In genomic region chr14:43548368-43548767, GRCh38 we compare ENCODE assay signal across 19 cellular contexts.
DNase-seq lines count a peak whose midpoint lies in the region; ATAC-seq, FAIRE-seq and TF ChIP-seq lines count a peak whose summit lies in the region.
"Had no signal": no experiment of that assay in that cellular context is flagged by ENCODE, and none has a peak within 500 bp of the region (broad histone marks: within the 10 kb centered on the region; RNA-seq: fewer than 3 reads in every experiment).

No MANE protein-coding gene starts in this region.

- H3K9me2 ChIP-seq in Karpas-422 (replicated peaks; ENCODE audit: insufficient read depth, low read length): no peaks in the 10 kb centered on the region

- no peaks in the 10 kb centered on the region for H3K9me3 Mint-ChIP-seq in H9

- no peaks in the 10 kb centered on the region for H3K27me3 Mint-ChIP-seq in H9 (ENCODE audit: low read depth)
- H3K27me3 Mint-ChIP-seq: B cell; CD4-positive, CD25-positive, alpha-beta regulatory T cell had no signal

- H3K4me3 ChIP-seq in Karpas-422 (ENCODE audit: low read length) (no peak overlapping the region), H1 (ENCODE audit: extremely low read depth in 1 of 4, insufficient read depth in 2 of 4, low read depth in 3 of 4, low read length in 4 of 4) (no peak overlapping the region), trophoblast cell (ENCODE audit: low read depth, low read length) (no peak overlapping the region), upper lobe of left lung (no peak overlapping the region)
- H3K4me3 ChIP-seq: BLaER1, GM23248 had no signal

- no peaks in the 10 kb centered on the region for H3K4me1 Mint-ChIP-seq in H9
- H3K4me1 Mint-ChIP-seq: B cell; CD4-positive, CD25-positive, alpha-beta regulatory T cell had no signal

- no peaks in the 10 kb centered on the region; a peak in 1 of 7 replicates for H3K36me3 Mint-ChIP-seq in H9 (ENCODE audit: insufficient read depth in 1 of 3, low read depth in 3 of 3)
- H3K36me3 Mint-ChIP-seq: CD4-positive, CD25-positive, alpha-beta regulatory T cell; CD8-positive, alpha-beta T cell had no signal

- DNase-seq in H9: no peak
- DNase-seq in Karpas-422: no peak
- no peak for DNase-seq in H1 (ENCODE audit: low read depth in 1 of 2, low spot score in 2 of 2)
- DNase-seq in trophoblast cell: no peak
- DNase-seq in upper lobe of left lung: no peak
- DNase-seq: Caco-2; CD4-positive, CD25-positive, alpha-beta regulatory T cell; CD8-positive, alpha-beta T cell; DMS153; DND-41; GM23248; HCEC 1CT had no signal

- H3K56ac ChIP-seq in H9 (ENCODE audit: insufficient read length, low read depth, low read length) (no peak overlapping the region), H1 (replicated peaks; ENCODE audit: insufficient read length, low read depth, low read length) (no peak overlapping the region)

- H3K27ac ChIP-seq in H9 (ENCODE audit: insufficient read length, low read depth, low read length) (no peak overlapping the region), Karpas-422 (ENCODE audit: low read length) (no peak overlapping the region), H1 (ENCODE audit: low read depth, low read length) (no peak overlapping the region), trophoblast cell (ENCODE audit: low read depth, low read length) (no peak overlapping the region), upper lobe of left lung (no peak overlapping the region)
- H3K27ac ChIP-seq: BLaER1, C4-2B, GM23248 had no signal

- H3K27ac Mint-ChIP-seq in H9: peak overlapping the region in 2 of 3 experiments; percentile 22 to 27; a peak in 2 of 7 replicates
- H3K27ac Mint-ChIP-seq: B cell; CD4-positive, CD25-positive, alpha-beta regulatory T cell; CD8-positive, alpha-beta T cell had no signal

- no peak overlapping the region for H4K8ac ChIP-seq in H9 (replicated peaks; ENCODE audit: insufficient read length, low read depth, low read length)
- H4K8ac ChIP-seq in H1 (ENCODE audit: extremely low read depth, insufficient read depth, low read length): no peak overlapping the region
- H4K8ac ChIP-seq in trophoblast cell (ENCODE audit: low read depth, low read length): no peak overlapping the region

- no peak for TF ChIP-seq RAD21 in H1 (IDR thresholded peaks at IDR 0.05 in 1 of 2, conservative IDR thresholded peaks at IDR 0.05 in 1 of 2; ENCODE audit: low read depth in 2 of 2, low read length in 2 of 2)

- CTCF ChIA-PET in H1 (lab: Charles Lee; ENCODE audit: partially characterized antibody): interaction anchor here (0.8 kb wide), 1 partner anchor 10 kb away, joined by 3 read pairs; no protein-coding TSS in a partner anchor

- POLR2A ChIA-PET in H1 (lab: Charles Lee; ENCODE audit: partially characterized antibody): no interaction called here

- TF ChIP-seq CTCF in H9 (conservative IDR thresholded peaks at IDR 0.05) (no peak), H1 (IDR thresholded peaks at IDR 0.05; ENCODE audit: control extremely low read depth in 1 of 3, insufficient read depth in 1 of 3, low read depth in 1 of 3, low read length in 3 of 3) (no peak), upper lobe of left lung (IDR thresholded peaks at IDR 0.05) (no peak)

- TF ChIP-seq EP300 in H1 (IDR thresholded peaks at IDR 0.05; ENCODE audit: borderline replicate concordance in 1 of 2, low read depth in 2 of 2, low read length in 2 of 2) (no peak), upper lobe of left lung (IDR thresholded peaks at IDR 0.05) (no peak)

- H3K14ac ChIP-seq in H9 (ENCODE audit: insufficient read depth, low read length) (no peak overlapping the region), H1 (ENCODE audit: insufficient read length) (no peak overlapping the region), trophoblast cell (ENCODE audit: low read length) (no peak overlapping the region)

- no peaks in the 10 kb centered on the region for H3K36me3 ChIP-seq in Karpas-422 (ENCODE audit: insufficient read depth, low read length)
- H3K36me3 ChIP-seq in H1 (ENCODE audit: control insufficient read depth in 2 of 4, insufficient read depth in 4 of 4, low read length in 3 of 4): no peaks in the 10 kb centered on the region
- no peaks in the 10 kb centered on the region for H3K36me3 ChIP-seq in trophoblast cell (ENCODE audit: control insufficient read depth in 1 of 2, insufficient read depth in 2 of 2, low read length in 2 of 2)
- no peaks in the 10 kb centered on the region for H3K36me3 ChIP-seq in upper lobe of left lung
- H3K36me3 ChIP-seq: BLaER1 had no signal

- H4K5ac ChIP-seq in H9 (ENCODE audit: insufficient read length, low read depth, low read length) (no peak overlapping the region), H1 (ENCODE audit: insufficient read length, low read depth, low read length) (no peak overlapping the region)

- H3K9me3 ChIP-seq in H9 (ENCODE audit: control insufficient read depth, low read depth, low read length) (no peaks in the 10 kb centered on the region), Karpas-422 (ENCODE audit: low read length) (no peaks in the 10 kb centered on the region), H1 (ENCODE audit: insufficient read depth in 2 of 2, low read depth in 1 of 2, low read length in 1 of 2) (no peaks in the 10 kb centered on the region), trophoblast cell (ENCODE audit: insufficient read depth, low read depth, low read length) (no peaks in the 10 kb centered on the region), upper lobe of left lung (no peaks in the 10 kb centered on the region)
- H3K9me3 ChIP-seq: BLaER1, Caco-2 had no signal

- H2BK5ac ChIP-seq in H9 (ENCODE audit: insufficient read length, low read length) (no peak overlapping the region), H1 (ENCODE audit: low read depth, low read length) (no peak overlapping the region), trophoblast cell (ENCODE audit: low read depth, low read length, poor library complexity) (no peak overlapping the region)

- no CpG with 5 or more reads among the region's 1 CpG for WGBS in H9 (ENCODE audit: extremely low coverage, insufficient read length, low lambda C conversion rate)
- 95% methylated on average over 1 of the region's 1 CpG; no CpG with 5 or more reads in 1 of the 2 experiments for WGBS in H1 (ENCODE audit: extremely low coverage in 1 of 2, insufficient coverage in 1 of 2, insufficient read length in 1 of 2, insufficient replicate concordance in 2 of 2, low coverage in 1 of 2, low lambda C conversion rate in 2 of 2, missing lambda C conversion rate in 1 of 2), 2 experiments
- no CpG with 5 or more reads among the region's 1 CpG for WGBS in trophoblast cell (ENCODE audit: extremely low coverage, insufficient coverage, insufficient read length)
- 84 to 97% methylated on average over 1 of the region's 1 CpG for WGBS in upper lobe of left lung, 2 donors

- TF ChIP-seq POLR2A in H1 (IDR thresholded peaks at IDR 0.05; ENCODE audit: control extremely low read depth in 1 of 2, low read depth in 2 of 2, low read length in 2 of 2) (no peak), upper lobe of left lung (IDR thresholded peaks at IDR 0.05) (no peak)

- no peaks in the 10 kb centered on the region for H3K79me1 ChIP-seq in H9 (ENCODE audit: insufficient read depth, low read depth, low read length, poor library complexity, severe bottlenecking)
- no peaks in the 10 kb centered on the region for H3K79me1 ChIP-seq in H1 (ENCODE audit: low read depth, low read length)
- no peaks in the 10 kb centered on the region for H3K79me1 ChIP-seq in trophoblast cell (ENCODE audit: low read length)

- H4K12ac ChIP-seq in trophoblast cell (ENCODE audit: low read depth, low read length): no peak overlapping the region

- H4K20me1 ChIP-seq in H9 (ENCODE audit: control insufficient read depth, insufficient read depth, insufficient read length) (no peaks in the 10 kb centered on the region), Karpas-422 (ENCODE audit: insufficient read depth, low read depth, low read length) (no peaks in the 10 kb centered on the region), H1 (replicated peaks in 1 of 2; ENCODE audit: control insufficient read depth in 1 of 2, insufficient read depth in 2 of 2, low read length in 2 of 2) (no peaks in the 10 kb centered on the region)
- H4K20me1 ChIP-seq: BLaER1 had no signal

- no peak overlapping the region for H2AFZ ChIP-seq in H9 (ENCODE audit: low read length)
- peak overlapping the region; percentile 77 for H2AFZ ChIP-seq in Karpas-422 (ENCODE audit: low read length)
- no peak overlapping the region for H2AFZ ChIP-seq in H1 (ENCODE audit: low read length)
- no peak overlapping the region for H2AFZ ChIP-seq in trophoblast cell (ENCODE audit: insufficient read depth, low read length, poor library complexity)
- H2AFZ ChIP-seq: GM23248 had no signal

- H3K4me1 ChIP-seq in H9 (ENCODE audit: insufficient read depth, low read length) (no peaks in the 10 kb centered on the region), Karpas-422 (ENCODE audit: low read length) (no peaks in the 10 kb centered on the region), H1 (replicated peaks in 1 of 4; ENCODE audit: control insufficient read depth in 3 of 4, insufficient read depth in 4 of 4, low read length in 3 of 4) (no peaks in the 10 kb centered on the region), trophoblast cell (ENCODE audit: control insufficient read depth in 1 of 2, insufficient read depth in 2 of 2, low read length in 2 of 2) (no peaks in the 10 kb centered on the region), upper lobe of left lung (no peaks in the 10 kb centered on the region)
- H3K4me1 ChIP-seq: BLaER1, Caco-2 had no signal

- no peak overlapping the region for H3K23ac ChIP-seq in H9 (ENCODE audit: insufficient read length, low read depth, low read length)
- H3K23ac ChIP-seq in H1 (ENCODE audit: insufficient read length): no peak overlapping the region
- no peak overlapping the region for H3K23ac ChIP-seq in trophoblast cell (ENCODE audit: low read length)

- no peak overlapping the region for H3K4me2 ChIP-seq in H9 (ENCODE audit: insufficient read depth, insufficient read length, low read length)
- no peak overlapping the region for H3K4me2 ChIP-seq in Karpas-422 (ENCODE audit: low read depth, low read length, poor library complexity, severe bottlenecking)
- no peak overlapping the region for H3K4me2 ChIP-seq in H1 (ENCODE audit: insufficient read depth in 1 of 2, low read depth in 2 of 2, low read length in 2 of 2)
- H3K4me2 ChIP-seq in trophoblast cell (ENCODE audit: low read length): no peak overlapping the region
- H3K4me2 ChIP-seq: BLaER1 had no signal

- H3K23me2 ChIP-seq in H9 (ENCODE audit: insufficient read length, low read depth, low read length, poor library complexity, severe bottlenecking) (no peaks in the 10 kb centered on the region), H1 (ENCODE audit: low read depth, low read length) (no peaks in the 10 kb centered on the region)

- H3K18ac ChIP-seq in H9 (ENCODE audit: insufficient read length, low read depth, low read length) (no peak overlapping the region), H1 (ENCODE audit: extremely low read depth, low read length) (no peak overlapping the region), trophoblast cell (ENCODE audit: low read length) (no peak overlapping the region)

- no peak overlapping the region for H3K4me3 Mint-ChIP-seq in H9
- H3K4me3 Mint-ChIP-seq: B cell; CD4-positive, CD25-positive, alpha-beta regulatory T cell; CD8-positive, alpha-beta T cell had no signal

- no peaks in the 10 kb centered on the region for H3K79me2 ChIP-seq in H9 (ENCODE audit: insufficient read depth, low read length)
- no peaks in the 10 kb centered on the region for H3K79me2 ChIP-seq in Karpas-422 (ENCODE audit: low read length)
- H3K79me2 ChIP-seq in H1 (ENCODE audit: control insufficient read depth in 1 of 2, insufficient read depth in 2 of 2, low read length in 2 of 2): no peaks in the 10 kb centered on the region
- no peaks in the 10 kb centered on the region for H3K79me2 ChIP-seq in trophoblast cell (ENCODE audit: control insufficient read depth, insufficient read depth, low read length, poor library complexity)

- no peak overlapping the region for H3K9ac ChIP-seq in H9 (ENCODE audit: extremely low read depth, insufficient read length, low read length)
- H3K9ac ChIP-seq in Karpas-422 (ENCODE audit: low read length): no peak overlapping the region
- H3K9ac ChIP-seq in H1 (replicated peaks in 1 of 4; ENCODE audit: extremely low read depth in 1 of 4, low read depth in 3 of 4, low read length in 3 of 4): no peak overlapping the region
- H3K9ac ChIP-seq in trophoblast cell (ENCODE audit: low read length): no peak overlapping the region
- H3K9ac ChIP-seq: BLaER1, GM23248 had no signal

- H2BK120ac ChIP-seq in H9 (ENCODE audit: low read depth, low read length, poor library complexity, severe bottlenecking) (no peak overlapping the region), H1 (replicated peaks; ENCODE audit: low read depth, low read length) (no peak overlapping the region), trophoblast cell (ENCODE audit: insufficient read depth, low read length, poor library complexity) (no peak overlapping the region)

- no peak overlapping the region for H2AK5ac ChIP-seq in H9 (ENCODE audit: insufficient read length, low read length)
- no peak overlapping the region for H2AK5ac ChIP-seq in H1 (ENCODE audit: low read depth, low read length)
- H2AK5ac ChIP-seq in trophoblast cell (ENCODE audit: low read length): no peak overlapping the region

- H2BK20ac ChIP-seq in H9 (ENCODE audit: low read depth, low read length, poor library complexity, severe bottlenecking) (no peak overlapping the region), H1 (ENCODE audit: low read length) (no peak overlapping the region)

- no peak overlapping the region for H3K4ac ChIP-seq in H9 (ENCODE audit: low read depth, low read length)
- no peak overlapping the region for H3K4ac ChIP-seq in H1 (replicated peaks; ENCODE audit: insufficient read length, low read depth, low read length)
- no peak overlapping the region for H3K4ac ChIP-seq in trophoblast cell (ENCODE audit: low read depth, low read length)

- H3K27me3 ChIP-seq in H9 (ENCODE audit: insufficient read depth, low read length) (no peaks in the 10 kb centered on the region), Karpas-422 (ENCODE audit: low read length) (no peaks in the 10 kb centered on the region), H1 (replicated peaks in 1 of 4; ENCODE audit: control insufficient read depth in 3 of 4, extremely low read depth in 1 of 4, insufficient read depth in 3 of 4, low read length in 3 of 4) (no peaks in the 10 kb centered on the region), trophoblast cell (ENCODE audit: insufficient read depth, low read length) (no peaks in the 10 kb centered on the region), upper lobe of left lung (no peaks in the 10 kb centered on the region)
- H3K27me3 ChIP-seq: BLaER1 had no signal

- no peak overlapping the region for H2BK12ac ChIP-seq in H9 (ENCODE audit: insufficient read length, low read depth, low read length)
- H2BK12ac ChIP-seq in H1 (ENCODE audit: low read depth, low read length): no peak overlapping the region
- H2BK12ac ChIP-seq in trophoblast cell (ENCODE audit: low read length): no peak overlapping the region

- ATAC-seq in GM21723 (IDR thresholded peaks at IDR 0.05; ENCODE audit: unreplicated experiment) (no peak), upper lobe of left lung (ENCODE audit: low FRiP score in 2 of 2) (no peak)
- ATAC-seq: CD8-positive, alpha-beta T cell had no signal

- no peak for FAIRE-seq in H1 (lab: Jason Lieb, UNC)
- FAIRE-seq: G401.6, GM12892, H54 had no signal

- H2BK15ac ChIP-seq in H9 (ENCODE audit: low read depth, low read length) (no peak overlapping the region), H1 (ENCODE audit: low read length) (no peak overlapping the region)

- no peak overlapping the region for H4K91ac ChIP-seq in H9 (ENCODE audit: insufficient read length, low read depth, low read length)
- no peak overlapping the region for H4K91ac ChIP-seq in H1 (replicated peaks; ENCODE audit: insufficient read length, low read length)
- H4K91ac ChIP-seq in trophoblast cell (ENCODE audit: low read depth, low read length): no peak overlapping the region

- H3T11ph ChIP-seq in H9 (ENCODE audit: low read length): no peak overlapping the region
